1 cellular context compared by ENCODE assay signal in the genomic region with DNA sequence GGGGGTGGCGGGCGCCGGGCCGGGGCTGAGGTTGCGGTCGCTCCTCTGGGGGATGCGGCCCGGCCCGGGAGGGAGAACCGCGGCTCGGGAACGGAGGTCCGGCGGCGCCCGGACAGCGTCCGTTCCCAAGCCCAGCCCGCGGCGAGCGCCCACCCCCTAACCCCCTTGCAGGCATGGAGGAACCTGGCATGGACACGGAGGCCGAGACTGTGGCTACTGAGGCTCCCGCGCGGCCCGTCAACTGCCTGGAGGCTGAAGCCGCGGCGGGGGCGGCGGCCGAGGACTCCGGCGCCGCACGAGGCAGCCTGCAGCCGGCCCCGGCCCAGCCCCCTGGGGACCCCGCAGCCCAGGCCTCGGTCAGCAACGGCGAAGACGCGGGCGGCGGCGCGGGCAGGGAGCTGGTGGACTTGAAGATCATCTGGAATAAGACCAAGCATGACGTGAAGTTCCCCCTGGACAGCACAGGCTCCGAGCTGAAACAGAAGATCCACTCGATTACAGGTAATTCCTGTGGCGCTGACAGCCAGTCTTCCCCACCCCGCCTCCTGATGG.
TF ChIP-seq lines count a peak whose summit lies in the region.

No MANE protein-coding gene starts in this region.

TF ChIP-seq in GM23338, 12 proteins besides CTCF, POLR2A, EP300 and RAD21 (continued from another document):
- TF ChIP-seq, protein P1, sequence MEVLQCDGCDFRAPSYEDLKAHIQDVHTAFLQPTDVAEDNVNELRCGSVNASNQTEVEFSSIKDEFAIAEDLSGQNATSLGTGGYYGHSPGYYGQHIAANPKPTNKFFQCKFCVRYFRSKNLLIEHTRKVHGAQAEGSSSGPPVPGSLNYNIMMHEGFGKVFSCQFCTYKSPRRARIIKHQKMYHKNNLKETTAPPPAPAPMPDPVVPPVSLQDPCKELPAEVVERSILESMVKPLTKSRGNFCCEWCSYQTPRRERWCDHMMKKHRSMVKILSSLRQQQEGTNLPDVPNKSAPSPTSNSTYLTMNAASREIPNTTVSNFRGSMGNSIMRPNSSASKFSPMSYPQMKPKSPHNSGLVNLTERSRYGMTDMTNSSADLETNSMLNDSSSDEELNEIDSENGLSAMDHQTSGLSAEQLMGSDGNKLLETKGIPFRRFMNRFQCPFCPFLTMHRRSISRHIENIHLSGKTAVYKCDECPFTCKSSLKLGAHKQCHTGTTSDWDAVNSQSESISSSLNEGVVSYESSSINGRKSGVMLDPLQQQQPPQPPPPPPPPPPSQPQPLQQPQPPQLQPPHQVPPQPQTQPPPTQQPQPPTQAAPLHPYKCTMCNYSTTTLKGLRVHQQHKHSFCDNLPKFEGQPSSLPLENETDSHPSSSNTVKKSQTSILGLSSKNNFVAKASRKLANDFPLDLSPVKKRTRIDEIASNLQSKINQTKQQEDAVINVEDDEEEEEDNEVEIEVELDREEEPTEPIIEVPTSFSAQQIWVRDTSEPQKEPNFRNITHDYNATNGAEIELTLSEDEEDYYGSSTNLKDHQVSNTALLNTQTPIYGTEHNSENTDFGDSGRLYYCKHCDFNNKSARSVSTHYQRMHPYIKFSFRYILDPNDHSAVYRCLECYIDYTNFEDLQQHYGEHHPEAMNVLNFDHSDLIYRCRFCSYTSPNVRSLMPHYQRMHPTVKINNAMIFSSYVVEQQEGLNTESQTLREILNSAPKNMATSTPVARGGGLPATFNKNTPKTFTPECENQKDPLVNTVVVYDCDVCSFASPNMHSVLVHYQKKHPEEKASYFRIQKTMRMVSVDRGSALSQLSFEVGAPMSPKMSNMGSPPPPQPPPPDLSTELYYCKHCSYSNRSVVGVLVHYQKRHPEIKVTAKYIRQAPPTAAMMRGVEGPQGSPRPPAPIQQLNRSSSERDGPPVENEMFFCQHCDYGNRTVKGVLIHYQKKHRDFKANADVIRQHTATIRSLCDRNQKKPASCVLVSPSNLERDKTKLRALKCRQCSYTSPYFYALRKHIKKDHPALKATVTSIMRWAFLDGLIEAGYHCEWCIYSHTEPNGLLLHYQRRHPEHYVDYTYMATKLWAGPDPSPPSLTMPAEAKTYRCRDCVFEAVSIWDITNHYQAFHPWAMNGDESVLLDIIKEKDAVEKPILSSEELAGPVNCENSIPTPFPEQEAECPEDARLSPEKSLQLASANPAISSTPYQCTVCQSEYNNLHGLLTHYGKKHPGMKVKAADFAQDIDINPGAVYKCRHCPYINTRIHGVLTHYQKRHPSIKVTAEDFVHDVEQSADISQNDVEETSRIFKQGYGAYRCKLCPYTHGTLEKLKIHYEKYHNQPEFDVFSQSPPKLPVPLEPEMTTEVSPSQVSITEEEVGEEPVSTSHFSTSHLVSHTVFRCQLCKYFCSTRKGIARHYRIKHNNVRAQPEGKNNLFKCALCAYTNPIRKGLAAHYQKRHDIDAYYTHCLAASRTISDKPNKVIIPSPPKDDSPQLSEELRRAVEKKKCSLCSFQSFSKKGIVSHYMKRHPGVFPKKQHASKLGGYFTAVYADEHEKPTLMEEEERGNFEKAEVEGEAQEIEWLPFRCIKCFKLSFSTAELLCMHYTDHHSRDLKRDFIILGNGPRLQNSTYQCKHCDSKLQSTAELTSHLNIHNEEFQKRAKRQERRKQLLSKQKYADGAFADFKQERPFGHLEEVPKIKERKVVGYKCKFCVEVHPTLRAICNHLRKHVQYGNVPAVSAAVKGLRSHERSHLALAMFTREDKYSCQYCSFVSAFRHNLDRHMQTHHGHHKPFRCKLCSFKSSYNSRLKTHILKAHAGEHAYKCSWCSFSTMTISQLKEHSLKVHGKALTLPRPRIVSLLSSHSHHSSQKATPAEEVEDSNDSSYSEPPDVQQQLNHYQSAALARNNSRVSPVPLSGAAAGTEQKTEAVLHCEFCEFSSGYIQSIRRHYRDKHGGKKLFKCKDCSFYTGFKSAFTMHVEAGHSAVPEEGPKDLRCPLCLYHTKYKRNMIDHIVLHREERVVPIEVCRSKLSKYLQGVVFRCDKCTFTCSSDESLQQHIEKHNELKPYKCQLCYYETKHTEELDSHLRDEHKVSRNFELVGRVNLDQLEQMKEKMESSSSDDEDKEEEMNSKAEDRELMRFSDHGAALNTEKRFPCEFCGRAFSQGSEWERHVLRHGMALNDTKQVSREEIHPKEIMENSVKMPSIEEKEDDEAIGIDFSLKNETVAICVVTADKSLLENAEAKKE (CRISPR knock-in tag; IDR thresholded peaks at IDR 0.05): no peak
- TF ChIP-seq POLR2AphosphoS5 (IDR thresholded peaks at IDR 0.05; ENCODE audit: low read depth) (no peak), STAT1 (IDR thresholded peaks at IDR 0.05; ENCODE audit: unreplicated experiment) (no peak), JUNB (IDR thresholded peaks at IDR 0.05; ENCODE audit: unreplicated experiment) (no peak), EZH2 (IDR thresholded peaks at IDR 0.05; ENCODE audit: low read depth, unreplicated experiment) (no peak), ZNF114 (CRISPR knock-in tag; IDR thresholded peaks at IDR 0.05) (no peak), ETS1 (IDR thresholded peaks at IDR 0.05) (no peak), NANOG (IDR thresholded peaks at IDR 0.05; ENCODE audit: borderline replicate concordance) (no peak)
